19 cellular contexts compared by ENCODE assay signal in the genomic region with DNA sequence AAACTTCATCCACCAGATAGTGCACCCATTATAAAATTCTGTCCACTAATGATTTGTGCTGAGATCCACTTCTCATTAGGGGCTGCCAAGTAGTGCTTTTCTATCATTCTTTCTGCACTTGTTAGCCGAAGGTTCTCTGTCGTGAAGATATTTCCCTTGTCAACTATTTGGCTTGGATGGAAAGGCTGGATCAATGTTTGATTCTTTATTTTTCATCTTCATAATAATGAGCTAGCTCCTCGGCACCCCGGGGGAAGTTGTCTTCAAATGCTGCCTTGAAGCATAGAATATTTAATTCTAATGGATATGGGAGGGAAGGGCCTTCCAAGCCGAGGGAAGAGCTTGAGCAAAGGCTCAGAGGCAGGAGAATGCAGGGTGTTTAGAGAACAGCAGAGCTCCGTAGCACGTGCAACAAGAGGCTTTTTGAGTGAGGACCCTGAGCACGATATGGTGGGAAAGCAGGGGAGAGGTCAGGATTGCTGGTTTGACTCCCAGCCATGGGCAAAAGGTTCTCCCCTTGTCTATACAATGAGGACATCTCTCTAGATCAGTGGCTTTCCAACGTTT. TPM values are rescaled to one million over a fixed set of nuclear protein-coding genes. Genes with fewer than 3 reads are reported as not detected.
"Had no signal": no experiment of that assay in that cellular context is flagged by ENCODE, and none has a peak within 500 bp of the region (broad histone marks: within the 10 kb centered on the region; RNA-seq: fewer than 3 reads in every experiment).

No MANE protein-coding gene starts in this region.

- H3K4me1 ChIP-seq: adrenal gland, breast epithelium, gastroesophageal sphincter, heart left ventricle, prostate gland, right atrium auricular region, upper lobe of left lung had no signal

- H3K27ac ChIP-seq: adrenal gland, breast epithelium, gastroesophageal sphincter, heart left ventricle, prostate gland, right atrium auricular region, skin epidermis, thoracic aorta, upper lobe of left lung had no signal

- H3K36me3 ChIP-seq: breast epithelium, prostate gland had no signal

- H3K9me3 ChIP-seq: adrenal gland, breast epithelium, gastroesophageal sphincter, heart left ventricle, prostate gland, right atrium auricular region, thoracic aorta, upper lobe of left lung had no signal

- ATAC-seq: activated naive CD4-positive, alpha-beta T cell treated with anti-CD3 and anti-CD28 coated beads, Interleukin-2, amount 50 U/mL, for 72 hours; gastroesophageal sphincter; naive thymus-derived CD4-positive, alpha-beta T cell; T-cell had no signal

- DNase-seq: activated CD4-positive, alpha-beta T cell treated with anti-CD3 and anti-CD28 coated beads, Interleukin-2, amount 50 U/mL, for 1 hour; activated CD4-positive, CD25-positive, alpha-beta regulatory T cell; activated gamma-delta T cell; adrenal gland; cerebellar nuclear complex; effector CD4-positive, alpha-beta T cell; heart left ventricle; mesenchymal stem cell; naive thymus-derived CD4-positive, alpha-beta T cell; T-cell; upper lobe of left lung had no signal

- H3K4me3 ChIP-seq: adrenal gland, breast epithelium, gastroesophageal sphincter, heart left ventricle, prostate gland, right atrium auricular region, skin epidermis, thoracic aorta, upper lobe of left lung had no signal

- H3K27me3 ChIP-seq: adrenal gland, breast epithelium, gastroesophageal sphincter, heart left ventricle, right atrium auricular region, upper lobe of left lung had no signal

- FAIRE-seq: astrocyte had no signal

RNA-seq across cellular contexts. Expression of a gene that starts 16.3 kb away (rescaled TPM):
- total RNA-seq: astrocyte had no signal
